Comparison of ENCODE assay signal across 31 cellular contexts in the genomic region with DNA sequence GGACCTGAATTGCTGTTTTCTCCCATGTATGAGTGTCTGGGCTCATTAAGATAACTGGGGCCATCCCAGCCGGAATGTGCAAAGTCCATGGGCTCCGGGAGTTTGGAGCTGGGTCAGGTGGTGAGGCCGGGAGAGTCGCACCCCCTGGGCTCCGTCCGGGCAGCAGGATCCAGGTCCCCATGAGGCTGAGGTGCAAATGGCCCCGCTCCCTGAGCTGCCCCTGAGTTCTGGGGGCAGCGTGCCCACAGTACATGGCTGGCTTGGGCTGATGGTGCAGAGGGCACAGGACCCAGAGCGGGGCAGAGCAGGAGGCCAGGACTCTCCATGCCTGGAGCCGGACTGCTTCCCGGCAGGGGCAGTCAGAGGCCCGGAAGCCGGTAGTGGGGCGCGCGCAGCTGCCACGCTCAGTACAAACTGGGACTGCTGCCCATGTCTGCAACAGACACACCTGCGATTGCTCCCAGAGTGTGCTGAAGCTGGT.
DNase-seq lines count a peak whose midpoint lies in the region; ATAC-seq, FAIRE-seq and TF ChIP-seq lines count a peak whose summit lies in the region.
"Had no signal": no experiment of that assay in that cellular context is flagged by ENCODE, and none has a peak within 500 bp of the region (broad histone marks: within the 10 kb centered on the region; RNA-seq: fewer than 3 reads in every experiment).

No MANE protein-coding gene starts in this region.

- DNase-seq in G401 (ENCODE audit: low spot score) (peak; percentile 71), SHP77 treated with DMSO at 0.1 percent for 48 hours (lab: John Stamatoyannopoulos, UW) (peak; percentile 3), left ventricle myocardium superior (no peak), pancreas (peak; percentile 88 to 96 (median 95)), NCI-H748 (lab: John Stamatoyannopoulos, UW; ENCODE audit: unreplicated experiment) (no peak)
- DNase-seq: activated CD4-positive, alpha-beta T cell treated with anti-CD3 and anti-CD28 coated beads for 48 hours; activated naive CD8-positive, alpha-beta T cell treated with anti-CD3 and anti-CD28 coated beads for 36 hours; AML-193; anterior cingulate cortex; Calu3; CD4-positive, CD25-positive, alpha-beta regulatory T cell; endodermal cell; GF-D8; islet precursor cell; NCI-H1436 treated with DMSO at 0.1 percent for 48 hours; NCI-H2081 treated with DMSO at 0.1 percent for 48 hours; NCI-H226; NCI-H748 treated with DMSO at 0.1 percent for 48 hours; Peyer's patch; SJCRH30; spleen; stimulated activated CD4-positive, alpha-beta T cell treated with anti-CD3 and anti-CD28 coated beads, Interleukin-2, amount 100 ng/mL, for 24 hours; thyroid gland had no signal

- no peaks in the 10 kb centered on the region for H3K36me3 ChIP-seq in pancreas
- H3K36me3 ChIP-seq: SJCRH30 had no signal

- 46 to 50% methylated on average over 18 of the region's 18 CpGs for WGBS in pancreas, 2 donors

- no peak for FAIRE-seq in pancreas (lab: Jason Lieb, UNC)
- FAIRE-seq: A549, HTR-8/SVneo had no signal

- H3K27me3 ChIP-seq in pancreas: no peaks in the 10 kb centered on the region
- H3K27me3 ChIP-seq: Peyer's patch, SJCRH30, spleen, thyroid gland had no signal

- H3K27ac ChIP-seq in pancreas: peak overlapping the region; percentile 64 to 84 (median 76)
- H3K27ac ChIP-seq: A549, KMS-11, Peyer's patch, SJCRH30, spleen, thyroid gland had no signal

- no peak for TF ChIP-seq CTCF in pancreas (IDR thresholded peaks at IDR 0.05)

- H3K4me1 ChIP-seq in pancreas: peaks cover 28 to 36% (median 30%) of the 10 kb centered on the region in 3 donors
- H3K4me1 ChIP-seq: A549, Peyer's patch had no signal

- H3K9me3 ChIP-seq in pancreas: no peaks in the 10 kb centered on the region
- H3K9me3 ChIP-seq: SJCRH30, thyroid gland had no signal

- H3K4me3 ChIP-seq in pancreas: peak overlapping the region in 2 of 4 donors; percentile 25 to 30
- H3K4me3 ChIP-seq: A549, lung, Peyer's patch, SJCRH30, spleen, thyroid gland had no signal

- intact Hi-C loops in left ventricle myocardium superior (cut with micrococcal nuclease): no loop called here
- intact Hi-C loops in pancreas (cut with DNase I): no loop called here

- in situ Hi-C loops in G401 (cut with HindIII; ENCODE audit: low sequenced_read_pairs): no loop called here

- ATAC-seq in left ventricle myocardium superior (peak; percentile 4), pancreas (peak; percentile 61 to 80 (median 76)), HG02642 (IDR thresholded peaks at IDR 0.05; ENCODE audit: poor library complexity, unreplicated experiment) (no peak), GM18502 (IDR thresholded peaks at IDR 0.05; ENCODE audit: poor library complexity, unreplicated experiment) (no peak), GM19351 (IDR thresholded peaks at IDR 0.05; ENCODE audit: unreplicated experiment) (no peak)
- ATAC-seq: A549; natural killer cell treated with Interleukin-12 subunit alpha and Interleukin-12 subunit beta and Interleukin-15 and Interleukin-18, amount 100 ng/mL, for 72 hours had no signal

Comparison
In these comparisons a context has a peak if more than half of its experiments do, and no peak if none do; other contexts are left out.
1. DNase-seq: peak in G401 (single experiment), SHP77 treated with DMSO at 0.1 percent for 48 hours (single experiment) and pancreas (6 of 6); none in left ventricle myocardium superior (single experiment) and NCI-H748 (single experiment).
2. ATAC-seq: peak in left ventricle myocardium superior (single experiment) and pancreas (4 of 4); none in HG02642 (single experiment), GM18502 (single experiment) and GM19351 (single experiment).